8 cellular contexts compared by ENCODE assay signal in the genomic region with DNA sequence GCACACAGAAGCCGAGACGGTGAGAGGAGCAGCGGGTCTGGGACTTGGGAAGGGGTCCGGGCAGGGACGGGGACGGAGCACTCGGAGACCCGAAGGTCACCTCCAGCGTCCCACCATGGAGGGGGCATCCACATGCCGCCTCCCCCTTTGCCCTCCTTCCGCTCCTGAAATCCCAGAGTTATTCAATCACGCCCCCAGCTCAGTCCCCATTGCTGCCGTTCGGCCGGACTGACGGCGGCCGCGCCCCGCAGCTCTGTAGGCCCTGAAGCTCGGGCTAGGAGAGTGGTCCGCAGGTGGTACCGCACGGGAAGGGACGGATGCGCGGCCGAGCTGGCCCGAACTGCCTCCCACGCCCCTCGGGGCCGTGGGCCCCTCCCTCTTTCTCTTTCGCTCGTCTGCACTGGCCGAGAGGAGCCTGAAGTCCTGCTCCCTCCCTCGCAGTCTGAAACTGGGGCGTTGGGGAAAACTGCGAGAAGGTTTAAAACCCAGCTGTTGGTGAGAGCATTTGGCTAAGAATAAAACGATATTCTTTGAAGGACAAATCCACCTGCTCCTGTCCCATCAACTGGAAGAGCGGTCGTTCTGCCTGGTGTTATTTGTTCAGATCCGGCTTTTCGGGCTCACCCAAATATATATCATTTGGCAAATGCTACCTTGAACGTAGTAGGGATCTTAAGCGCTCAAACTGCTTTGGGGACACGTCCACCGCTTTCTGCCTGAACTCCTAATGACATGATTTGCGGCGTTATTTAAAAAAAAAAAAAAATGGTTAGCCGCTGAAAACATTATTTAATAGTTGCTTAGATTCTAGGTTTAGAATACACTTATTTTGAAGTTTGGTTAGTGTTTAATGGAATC. TPM values are rescaled to one million over a fixed set of nuclear protein-coding genes. Genes with fewer than 3 reads are reported as not detected.
DNase-seq lines count a peak whose midpoint lies in the region; ATAC-seq and TF ChIP-seq lines count a peak whose summit lies in the region.

No MANE protein-coding gene starts in this region.

- H3K36me3 Mint-ChIP-seq in progenitor cell of endocrine pancreas (ENCODE audit: insufficient read depth): peaks cover 1% of the 10 kb centered on the region

- H3K4me3 ChIP-seq in urinary bladder (ENCODE audit: low read depth, low read length): peak overlapping the region; percentile 70

- under 1% methylated on average over 50 of the region's 50 CpGs for WGBS in urinary bladder

- H3K4me1 ChIP-seq in urinary bladder (ENCODE audit: insufficient read depth): peaks cover 4% of the 10 kb centered on the region

- ATAC-seq in GM21529 (IDR thresholded peaks at IDR 0.05; ENCODE audit: unreplicated experiment): peak; percentile 56
- peak; percentile 78 for ATAC-seq in SK-N-SH treated with all-trans-retinoic acid at 6 μM for 48 hours
- peak; percentile 77 for ATAC-seq in left ventricle myocardium superior

- H3K4me1 Mint-ChIP-seq in progenitor cell of endocrine pancreas (ENCODE audit: low read depth): peaks cover 32% of the 10 kb centered on the region

- TF ChIP-seq CTCF in progenitor cell of endocrine pancreas (IDR thresholded peaks at IDR 0.05; ENCODE audit: unreplicated experiment): no peak

- no peaks in the 10 kb centered on the region for H3K36me3 ChIP-seq in urinary bladder (ENCODE audit: insufficient read depth)

- peak overlapping the region; percentile 100 for H3K27ac Mint-ChIP-seq in progenitor cell of endocrine pancreas

- DNase-seq in DMS79 treated with DMSO at 0.1 percent for 48 hours (lab: John Stamatoyannopoulos, UW) (peak; percentile 57), HuH-7 (ENCODE audit: low spot score) (peak; percentile 49), amniotic epithelial cell (ENCODE audit: low read depth) (peak; percentile 76), left ventricle myocardium superior (peak; percentile 84), progenitor cell of endocrine pancreas (ENCODE audit: low spot score, unreplicated experiment) (peak; percentile 63)

- intact Hi-C loops in left ventricle myocardium superior (cut with micrococcal nuclease): loop anchor here (10.0 kb wide), 1 partner anchor 50 kb away; a partner anchor contains a TSS

- no peaks in the 10 kb centered on the region for H3K27me3 Mint-ChIP-seq in progenitor cell of endocrine pancreas

- H3K4me3 Mint-ChIP-seq in progenitor cell of endocrine pancreas (ENCODE audit: low read depth): peak overlapping the region; percentile 100

- peak overlapping the region; percentile 97 for H3K27ac ChIP-seq in urinary bladder (ENCODE audit: low read depth)

- H3K9me3 Mint-ChIP-seq in progenitor cell of endocrine pancreas (ENCODE audit: low read depth): no peaks in the 10 kb centered on the region

TF ChIP-seq in SK-N-SH treated with all-trans-retinoic acid at 6 μM for 48 hours, 23 proteins besides CTCF, POLR2A, EP300 and RAD21:
- TF ChIP-seq GLIS3 (CRISPR knock-in tag; IDR thresholded peaks at IDR 0.05): no peak
- TF ChIP-seq, protein P1, sequence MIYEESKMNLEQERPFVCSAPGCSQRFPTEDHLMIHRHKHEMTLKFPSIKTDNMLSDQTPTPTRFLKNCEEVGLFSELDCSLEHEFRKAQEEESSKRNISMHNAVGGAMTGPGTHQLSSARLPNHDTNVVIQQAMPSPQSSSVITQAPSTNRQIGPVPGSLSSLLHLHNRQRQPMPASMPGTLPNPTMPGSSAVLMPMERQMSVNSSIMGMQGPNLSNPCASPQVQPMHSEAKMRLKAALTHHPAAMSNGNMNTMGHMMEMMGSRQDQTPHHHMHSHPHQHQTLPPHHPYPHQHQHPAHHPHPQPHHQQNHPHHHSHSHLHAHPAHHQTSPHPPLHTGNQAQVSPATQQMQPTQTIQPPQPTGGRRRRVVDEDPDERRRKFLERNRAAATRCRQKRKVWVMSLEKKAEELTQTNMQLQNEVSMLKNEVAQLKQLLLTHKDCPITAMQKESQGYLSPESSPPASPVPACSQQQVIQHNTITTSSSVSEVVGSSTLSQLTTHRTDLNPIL (CRISPR knock-in tag; IDR thresholded peaks at IDR 0.05; ENCODE audit: low read depth): no peak
- 0 out of 2 replicates have a peak, but pooled peaks have one; percentile 10 for TF ChIP-seq ZFP30 (CRISPR knock-in tag; IDR thresholded peaks at IDR 0.05)
- TF ChIP-seq ZNF565 (CRISPR knock-in tag; conservative IDR thresholded peaks at IDR 0.05; ENCODE audit: low read depth): no peak
- 0 out of 2 replicates have a peak, but pooled peaks have one; percentile 14 for TF ChIP-seq ZFP3 (CRISPR knock-in tag; IDR thresholded peaks at IDR 0.05)
TF ChIP-seq in SK-N-SH treated with all-trans-retinoic acid at 6 μM for 48 hours: peak in this region for 2.

RNA-seq across cellular contexts. Expression of a gene that starts 0.7 kb away (rescaled TPM):
- total RNA-seq in left ventricle myocardium superior (96.8 TPM), progenitor cell of endocrine pancreas (54.4 and 54.9 TPM in 2 replicates), urinary bladder (186 TPM)
- polyA plus RNA-seq in urinary bladder: 37.4 TPM

RNA-seq across cellular contexts. Expression of a gene that starts 51.9 kb away (rescaled TPM):
- total RNA-seq in left ventricle myocardium superior (74.1 TPM), progenitor cell of endocrine pancreas (157 and 168 TPM in 2 replicates), urinary bladder (145 TPM)
- polyA plus RNA-seq in urinary bladder: 76.8 TPM

Comparison
In these comparisons a context has a peak if more than half of its experiments do, and no peak if none do; other contexts are left out.
1. Peak in every context shown above with its lines: DNase-seq, ATAC-seq, H3K4me3 ChIP-seq and H3K27ac ChIP-seq.